20 cellular contexts compared by ENCODE assay signal in the genomic region with DNA sequence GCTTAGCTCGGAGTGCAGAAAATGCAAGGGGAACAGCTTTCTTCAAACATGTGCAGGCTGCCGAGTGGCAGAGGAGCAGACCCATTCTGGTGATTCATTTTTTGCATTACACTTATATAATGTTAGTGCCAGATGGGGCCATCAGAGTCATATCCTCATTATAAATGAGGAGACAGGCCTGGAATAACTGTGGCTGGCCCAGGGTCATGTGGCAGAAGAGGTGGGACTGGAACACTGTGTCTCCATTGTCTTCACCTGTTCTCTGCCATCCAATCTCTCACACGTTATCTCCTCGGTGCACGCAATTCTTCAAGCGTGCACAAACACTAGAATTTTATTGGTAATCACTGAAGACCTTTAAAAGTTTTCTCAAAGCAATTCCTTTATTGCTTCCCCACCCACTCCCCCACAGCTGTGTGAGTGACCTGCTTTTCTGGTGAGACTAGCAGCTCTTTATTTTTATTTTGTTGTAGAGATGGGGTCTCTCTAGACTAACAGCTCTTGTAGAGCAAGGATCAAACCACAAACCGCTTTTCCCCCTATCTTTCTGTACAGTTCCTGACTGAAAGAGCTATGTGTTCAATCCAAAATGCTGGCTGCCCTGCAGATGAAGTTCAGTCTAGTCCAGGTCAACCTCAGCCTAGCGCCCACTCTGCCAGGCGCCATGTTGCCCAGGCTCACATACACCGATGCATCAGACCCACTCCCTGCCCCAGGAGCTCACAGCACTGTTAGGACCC.
A peak's percentile ranks its signal among the peaks of the same experiment; 100 is the strongest.
DNase-seq lines count a peak whose midpoint lies in the region; ATAC-seq and TF ChIP-seq lines count a peak whose summit lies in the region.
"Had no signal": no experiment of that assay in that cellular context is flagged by ENCODE, and none has a peak within 500 bp of the region (broad histone marks: within the 10 kb centered on the region; RNA-seq: fewer than 3 reads in every experiment).

No MANE protein-coding gene starts in this region.

- TF ChIP-seq EP300 in upper lobe of left lung (IDR thresholded peaks at IDR 0.05) = no peak

- H3K9me3 ChIP-seq in heart left ventricle (no peaks in the 10 kb centered on the region), upper lobe of left lung (no peaks in the 10 kb centered on the region)
- H3K9me3 ChIP-seq: thyroid gland had no signal

- no peak for ATAC-seq in heart left ventricle
- no peak for ATAC-seq in left ventricle myocardium superior
- ATAC-seq in left colon = peak; percentile 81
- ATAC-seq in upper lobe of left lung (ENCODE audit: low FRiP score in 2 of 2) = no peak
- ATAC-seq: effector memory CD8-positive, alpha-beta T cell; GM12878 had no signal

- H3K4me1 ChIP-seq in heart left ventricle = peaks cover 3 to 56% (median 22%) of the 10 kb centered on the region in 12 donors
- peaks cover 10 to 32% (median 17%) of the 10 kb centered on the region in 4 donors for H3K4me1 ChIP-seq in upper lobe of left lung

- TF ChIP-seq CTCF in heart left ventricle (IDR thresholded peaks at IDR 0.05) = no peak
- TF ChIP-seq CTCF in upper lobe of left lung (IDR thresholded peaks at IDR 0.05) = no peak

- no peaks in the 10 kb centered on the region for H3K36me3 ChIP-seq in heart left ventricle
- no peaks in the 10 kb centered on the region for H3K36me3 ChIP-seq in upper lobe of left lung
- H3K36me3 ChIP-seq: thyroid gland had no signal

- H3K4me3 ChIP-seq in heart left ventricle (no peak overlapping the region), upper lobe of left lung (no peak overlapping the region)
- H3K4me3 ChIP-seq: GM12878, thyroid gland had no signal

- in situ Hi-C loops in SK-MEL-5 (cut with HindIII; ENCODE audit: low pct_unique_long_range_greater_than_20kb, low sequenced_read_pairs) = no loop called here

- TF ChIP-seq POLR2A in heart left ventricle (IDR thresholded peaks at IDR 0.05) (no peak), upper lobe of left lung (IDR thresholded peaks at IDR 0.05) (no peak)

- H3K27ac ChIP-seq in heart left ventricle (peak overlapping the region in 9 of 12 donors; percentile 12 to 86 (median 70)), upper lobe of left lung (peak overlapping the region; percentile 53 to 87 (median 82))

- H3K27me3 ChIP-seq in heart left ventricle (no peaks in the 10 kb centered on the region), upper lobe of left lung (no peaks in the 10 kb centered on the region)
- H3K27me3 ChIP-seq: thyroid gland had no signal

- intact Hi-C loops in heart left ventricle (cut with DNase I) = loop anchor here in 2 of 10 donors (10.0 kb wide), 1 partner anchor 116 kb away; no protein-coding TSS in a partner anchor
- intact Hi-C loops in left ventricle myocardium superior (cut with micrococcal nuclease) = loop anchor here (10.0 kb wide), 1 partner anchor 116 kb away; no protein-coding TSS in a partner anchor
- intact Hi-C loops in left colon (cut with DNase I, micrococcal nuclease) = no loop called here

- WGBS in heart left ventricle, 4 donors = 86 to 89% (median 89%) methylated on average over 10 of the region's 10 CpGs
- WGBS in upper lobe of left lung, 2 donors = 87 to 89% methylated on average over 10 of the region's 10 CpGs

- DNase-seq in heart left ventricle (no peak), left ventricle myocardium superior (no peak), SK-MEL-5 (ENCODE audit: low read depth, low spot score) (peak; percentile 28), left colon (peak; percentile 54 to 88), upper lobe of left lung (no peak), AML-193 (lab: John Stamatoyannopoulos, UW) (no peak), NCI-H1930 (lab: John Stamatoyannopoulos, UW) (no peak), COR-L47 (lab: John Stamatoyannopoulos, UW) (no peak)
- DNase-seq: activated CD8-positive, alpha-beta memory T cell treated with anti-CD3 and anti-CD28 coated beads, Interleukin-2, amount 50 U/mL, for 48 hours; effector memory CD8-positive, alpha-beta T cell; GOT3; MM.1S; NCI-H2029 treated with DMSO at 0.1 percent for 48 hours; NCI-H774; retina; stimulated activated CD4-positive, alpha-beta T cell treated with anti-CD3 and anti-CD28 coated beads, Interleukin-4, amount 100 ng/mL, for 1 hour; stimulated activated CD8-positive, alpha-beta memory T cell treated with anti-CD3 and anti-CD28 coated beads, Interleukin-4, amount 100 ng/mL, for 48 hours; T-helper 2 cell; thyroid gland had no signal

Comparison
In these comparisons a context has a peak if more than half of its experiments do, and no peak if none do; other contexts are left out.
1. DNase-seq: peak in SK-MEL-5 (single experiment) and left colon (2 of 2); none in heart left ventricle (0 of 5), left ventricle myocardium superior (single experiment), upper lobe of left lung (0 of 2), AML-193 (0 of 2), NCI-H1930 (0 of 2) and COR-L47 (single experiment).